ENCODE assay signal across 10 cellular contexts in the genomic region with DNA sequence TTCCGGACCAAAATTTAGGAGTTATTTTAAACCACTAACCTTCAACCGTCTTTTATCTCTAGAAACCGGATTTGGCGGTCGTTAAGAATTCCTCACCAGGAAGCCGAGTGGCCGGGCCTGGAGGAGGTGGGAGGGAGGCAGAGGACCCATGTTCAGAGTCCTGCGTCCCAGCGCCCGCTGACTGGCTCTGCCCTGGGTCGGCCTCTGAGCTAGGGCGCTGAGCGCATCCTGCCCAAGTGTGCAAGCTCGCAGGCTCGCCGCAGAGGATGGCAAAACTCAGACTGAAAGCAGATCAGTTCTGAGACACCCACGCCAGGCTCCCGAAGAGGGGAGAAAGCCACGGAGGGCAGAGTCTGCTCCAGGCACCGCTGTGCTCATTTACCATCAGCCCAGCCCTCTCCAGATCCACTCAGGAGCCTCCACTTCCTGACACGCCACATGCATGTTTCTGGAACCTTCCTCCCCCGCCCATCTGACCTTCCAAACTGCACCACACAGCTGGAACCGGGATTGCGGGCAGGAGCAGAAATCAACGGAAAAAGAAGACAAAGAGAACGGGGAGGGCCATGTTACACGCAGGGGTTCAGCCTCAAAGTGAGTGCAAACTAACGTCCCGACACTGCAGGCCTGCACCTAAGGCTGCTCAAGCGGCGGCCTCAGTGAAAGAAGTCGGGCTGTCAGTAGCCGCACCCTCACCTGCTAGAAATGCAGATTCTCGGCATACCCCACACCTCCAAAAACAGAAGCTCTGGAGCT. TPM values are rescaled to one million over a fixed set of nuclear protein-coding genes. Genes with fewer than 3 reads are reported as not detected.
A peak's percentile ranks its signal among the peaks of the same experiment; 100 is the strongest.
DNase-seq lines count a peak whose midpoint lies in the region; ATAC-seq, FAIRE-seq and TF ChIP-seq lines count a peak whose summit lies in the region.
"Had no signal": no experiment of that assay in that cellular context is flagged by ENCODE, and none has a peak within 500 bp of the region (broad histone marks: within the 10 kb centered on the region; RNA-seq: fewer than 3 reads in every experiment).

No MANE protein-coding gene starts in this region.

- no peak overlapping the region for H2BK12ac ChIP-seq in trophoblast cell (ENCODE audit: low read length)

- FAIRE-seq in RCC 7860 (lab: Jason Lieb, UNC), result no peak

- no peak overlapping the region for H4K12ac ChIP-seq in trophoblast cell (ENCODE audit: low read depth, low read length)

- H3K4me2 ChIP-seq in BLaER1, result peak overlapping the region; percentile 39
- H3K4me2 ChIP-seq in trophoblast cell (ENCODE audit: low read length), result no peak overlapping the region

- WGBS in esophagus muscularis mucosa, result 43% methylated on average over 34 of the region's 34 CpGs
- WGBS in trophoblast cell (ENCODE audit: extremely low coverage, insufficient coverage, insufficient read length), result no CpG with 5 or more reads among the region's 34 CpGs

- no peak for TF ChIP-seq POLR2A in esophagus muscularis mucosa (IDR thresholded peaks at IDR 0.05; ENCODE audit: low read depth)

- H3K23ac ChIP-seq in trophoblast cell (ENCODE audit: low read length), result no peak overlapping the region

- H3K4me3 ChIP-seq in BLaER1 (no peak overlapping the region), esophagus muscularis mucosa (peak overlapping the region; percentile 14 to 30 (median 22)), trophoblast cell (ENCODE audit: low read depth, low read length) (no peak overlapping the region)

- no peak overlapping the region for H2BK120ac ChIP-seq in trophoblast cell (ENCODE audit: insufficient read depth, low read length, poor library complexity)

- peaks cover 5% of the 10 kb centered on the region for H3K79me2 ChIP-seq in trophoblast cell (ENCODE audit: control insufficient read depth, insufficient read depth, low read length, poor library complexity)

- H3K36me3 ChIP-seq in BLaER1 (no peaks in the 10 kb centered on the region), esophagus muscularis mucosa (peaks cover 0 to 8% (median 0%) of the 10 kb centered on the region in 4 donors), trophoblast cell (ENCODE audit: control insufficient read depth in 1 of 2, insufficient read depth in 2 of 2, low read length in 2 of 2) (peaks cover 14 to 26% of the 10 kb centered on the region in 2 experiments)

- no peak for ATAC-seq in GM18517 (IDR thresholded peaks at IDR 0.05; ENCODE audit: unreplicated experiment)
- ATAC-seq in HG03135 (IDR thresholded peaks at IDR 0.05; ENCODE audit: unreplicated experiment), result no peak
- ATAC-seq: effector memory CD8-positive, alpha-beta T cell had no signal

- intact Hi-C loops in esophagus muscularis mucosa (cut with DNase I), result no loop called here

- H2AK5ac ChIP-seq in trophoblast cell (ENCODE audit: low read length), result no peak overlapping the region

- no peaks in the 10 kb centered on the region for H3K9me3 ChIP-seq in BLaER1
- no peaks in the 10 kb centered on the region for H3K9me3 ChIP-seq in esophagus muscularis mucosa
- no peaks in the 10 kb centered on the region for H3K9me3 ChIP-seq in trophoblast cell (ENCODE audit: insufficient read depth, low read depth, low read length)

- no peak for TF ChIP-seq EP300 in esophagus muscularis mucosa (IDR thresholded peaks at IDR 0.05)

- DNase-seq in Kasumi-1 (lab: John Stamatoyannopoulos, UW) (peak; percentile 5), esophagus muscularis mucosa (ENCODE audit: extremely low spot score) (no peak), trophoblast cell (no peak), RCC 7860 (ENCODE audit: low spot score) (no peak), HCEC 1CT (no peak)
- DNase-seq: CD8-positive, alpha-beta memory T cell; effector memory CD8-positive, alpha-beta T cell had no signal

- no peak overlapping the region for H4K8ac ChIP-seq in trophoblast cell (ENCODE audit: low read depth, low read length)

- no peak overlapping the region for H3K9ac ChIP-seq in BLaER1
- no peak overlapping the region for H3K9ac ChIP-seq in trophoblast cell (ENCODE audit: low read length)

- H3K27me3 ChIP-seq in BLaER1, result peaks cover 15% of the 10 kb centered on the region
- H3K27me3 ChIP-seq in esophagus muscularis mucosa, result no peaks in the 10 kb centered on the region
- no peaks in the 10 kb centered on the region for H3K27me3 ChIP-seq in trophoblast cell (ENCODE audit: insufficient read depth, low read length)

- H3K27ac ChIP-seq in BLaER1, result no peak overlapping the region
- H3K27ac ChIP-seq in esophagus muscularis mucosa (replicated peaks in 1 of 4), result peak overlapping the region; percentile 99
- no peak overlapping the region for H3K27ac ChIP-seq in trophoblast cell (ENCODE audit: low read depth, low read length)

- H2AFZ ChIP-seq in trophoblast cell (ENCODE audit: insufficient read depth, low read length, poor library complexity), result no peak overlapping the region

- H3K4ac ChIP-seq in trophoblast cell (ENCODE audit: low read depth, low read length), result peak overlapping the region; percentile 53

- no peaks in the 10 kb centered on the region for H4K20me1 ChIP-seq in BLaER1

- no peak overlapping the region for H2BK5ac ChIP-seq in trophoblast cell (ENCODE audit: low read depth, low read length, poor library complexity)

- no peak overlapping the region for H4K91ac ChIP-seq in trophoblast cell (ENCODE audit: low read depth, low read length)

- H3K4me1 ChIP-seq in BLaER1, result peaks cover 10% of the 10 kb centered on the region
- peaks cover 87 to 100% (median 99%) of the 10 kb centered on the region in 4 donors for H3K4me1 ChIP-seq in esophagus muscularis mucosa
- peaks cover 13 to 22% of the 10 kb centered on the region in 2 experiments for H3K4me1 ChIP-seq in trophoblast cell (ENCODE audit: control insufficient read depth in 1 of 2, insufficient read depth in 2 of 2, low read length in 2 of 2)

- peak overlapping the region; percentile 8 for H3K18ac ChIP-seq in trophoblast cell (ENCODE audit: low read length)

- H3K79me1 ChIP-seq in trophoblast cell (ENCODE audit: low read length), result peaks cover 4% of the 10 kb centered on the region

- no peak overlapping the region for H3K14ac ChIP-seq in trophoblast cell (ENCODE audit: low read length)

- TF ChIP-seq CTCF in esophagus muscularis mucosa (IDR thresholded peaks at IDR 0.05), result no peak

RNA-seq across cellular contexts. Expression of a gene that starts 8.2 kb away (rescaled TPM):
- total RNA-seq in esophagus muscularis mucosa, result 100 to 1,000 TPM; 328 to 578 (median 405) TPM
- 445 and 497 TPM in 2 replicates for polyA plus RNA-seq in trophoblast cell (2013)
- total RNA-seq: CD8-positive, alpha-beta memory T cell had no signal
- polyA plus RNA-seq: CD8-positive, alpha-beta memory T cell had no signal

RNA-seq across cellular contexts. Expression of a gene that starts 8.3 kb away (rescaled TPM):
- 100 to 1,000 TPM; 419 to 931 (median 555) TPM for total RNA-seq in esophagus muscularis mucosa
- polyA plus RNA-seq in trophoblast cell (2013), result 769 and 825 TPM in 2 replicates
- total RNA-seq: CD8-positive, alpha-beta memory T cell had no signal
- polyA plus RNA-seq: CD8-positive, alpha-beta memory T cell had no signal

Comparison
In these comparisons a context has a peak if more than half of its experiments do, and no peak if none do; other contexts are left out.
1. H3K27ac ChIP-seq: peak in esophagus muscularis mucosa (4 of 4); none in BLaER1 (single experiment) and trophoblast cell (single experiment).
2. H3K4me3 ChIP-seq: peak in esophagus muscularis mucosa (4 of 4); none in BLaER1 (single experiment) and trophoblast cell (single experiment).
3. DNase-seq: peak in Kasumi-1 (2 of 2); none in esophagus muscularis mucosa (single experiment), trophoblast cell (0 of 2), RCC 7860 (single experiment) and HCEC 1CT (single experiment).